2 cellular contexts compared by ENCODE assay signal in the genomic region with DNA sequence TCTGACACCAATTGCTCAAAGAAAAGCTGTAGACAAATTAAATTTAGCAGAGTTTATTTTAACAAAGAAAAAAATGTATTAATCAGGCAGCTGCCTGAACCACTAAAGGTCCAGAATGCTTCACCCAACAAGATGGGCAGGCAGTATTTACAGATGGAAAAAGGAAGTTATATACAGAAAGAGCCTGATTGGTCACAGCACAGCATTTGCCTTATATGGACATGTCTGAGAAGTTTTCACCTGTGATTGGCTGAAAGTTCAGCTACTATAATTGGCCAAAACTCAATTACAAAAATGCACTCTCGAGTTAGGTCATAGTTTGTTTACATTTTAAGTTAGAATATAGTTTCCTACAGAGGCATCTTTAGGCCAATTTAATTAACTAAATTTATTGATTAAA.
TF ChIP-seq lines count a peak whose summit lies in the region.

No MANE protein-coding gene starts in this region.

TF ChIP-seq in HCT116, 20 proteins besides CTCF, POLR2A, EP300 and RAD21:
- TF ChIP-seq, protein P1, sequence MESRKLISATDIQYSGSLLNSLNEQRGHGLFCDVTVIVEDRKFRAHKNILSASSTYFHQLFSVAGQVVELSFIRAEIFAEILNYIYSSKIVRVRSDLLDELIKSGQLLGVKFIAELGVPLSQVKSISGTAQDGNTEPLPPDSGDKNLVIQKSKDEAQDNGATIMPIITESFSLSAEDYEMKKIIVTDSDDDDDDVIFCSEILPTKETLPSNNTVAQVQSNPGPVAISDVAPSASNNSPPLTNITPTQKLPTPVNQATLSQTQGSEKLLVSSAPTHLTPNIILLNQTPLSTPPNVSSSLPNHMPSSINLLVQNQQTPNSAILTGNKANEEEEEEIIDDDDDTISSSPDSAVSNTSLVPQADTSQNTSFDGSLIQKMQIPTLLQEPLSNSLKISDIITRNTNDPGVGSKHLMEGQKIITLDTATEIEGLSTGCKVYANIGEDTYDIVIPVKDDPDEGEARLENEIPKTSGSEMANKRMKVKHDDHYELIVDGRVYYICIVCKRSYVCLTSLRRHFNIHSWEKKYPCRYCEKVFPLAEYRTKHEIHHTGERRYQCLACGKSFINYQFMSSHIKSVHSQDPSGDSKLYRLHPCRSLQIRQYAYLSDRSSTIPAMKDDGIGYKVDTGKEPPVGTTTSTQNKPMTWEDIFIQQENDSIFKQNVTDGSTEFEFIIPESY (IDR thresholded peaks at IDR 0.05; ENCODE audit: extremely low read depth, insufficient replicate concordance, low read length), result no peak
- TF ChIP-seq YY1 (IDR thresholded peaks at IDR 0.05; ENCODE audit: extremely low read depth, insufficient replicate concordance, low read depth, low read length), result no peak
- peak; percentile 38; the same call in 1 of the 2 replicates for TF ChIP-seq SRF (IDR thresholded peaks at IDR 0.05; ENCODE audit: low read depth)
- no peak for TF ChIP-seq FOSL1 (IDR thresholded peaks at IDR 0.05; ENCODE audit: low read depth)
- TF ChIP-seq CBX3 (IDR thresholded peaks at IDR 0.05; ENCODE audit: low read depth), result no peak
- no peak for TF ChIP-seq ZFX (IDR thresholded peaks at IDR 0.05)
- no peak for TF ChIP-seq EZH2 (IDR thresholded peaks at IDR 0.05)

TF ChIP-seq in GM12878, 131 proteins besides CTCF, POLR2A, EP300 and RAD21:
- TF ChIP-seq SRF (IDR thresholded peaks at IDR 0.05; ENCODE audit: low read depth in 2 of 2, low read length in 2 of 2), result peak; percentile 54 to 76; a peak in 3 of 4 replicates
- TF ChIP-seq, protein P2, sequence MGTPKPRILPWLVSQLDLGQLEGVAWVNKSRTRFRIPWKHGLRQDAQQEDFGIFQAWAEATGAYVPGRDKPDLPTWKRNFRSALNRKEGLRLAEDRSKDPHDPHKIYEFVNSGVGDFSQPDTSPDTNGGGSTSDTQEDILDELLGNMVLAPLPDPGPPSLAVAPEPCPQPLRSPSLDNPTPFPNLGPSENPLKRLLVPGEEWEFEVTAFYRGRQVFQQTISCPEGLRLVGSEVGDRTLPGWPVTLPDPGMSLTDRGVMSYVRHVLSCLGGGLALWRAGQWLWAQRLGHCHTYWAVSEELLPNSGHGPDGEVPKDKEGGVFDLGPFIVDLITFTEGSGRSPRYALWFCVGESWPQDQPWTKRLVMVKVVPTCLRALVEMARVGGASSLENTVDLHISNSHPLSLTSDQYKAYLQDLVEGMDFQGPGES (IDR thresholded peaks at IDR 0.05), result no peak
TF ChIP-seq in GM12878: peak in this region for 1.
